ENCODE assay signal across 29 cellular contexts in the genomic region with DNA sequence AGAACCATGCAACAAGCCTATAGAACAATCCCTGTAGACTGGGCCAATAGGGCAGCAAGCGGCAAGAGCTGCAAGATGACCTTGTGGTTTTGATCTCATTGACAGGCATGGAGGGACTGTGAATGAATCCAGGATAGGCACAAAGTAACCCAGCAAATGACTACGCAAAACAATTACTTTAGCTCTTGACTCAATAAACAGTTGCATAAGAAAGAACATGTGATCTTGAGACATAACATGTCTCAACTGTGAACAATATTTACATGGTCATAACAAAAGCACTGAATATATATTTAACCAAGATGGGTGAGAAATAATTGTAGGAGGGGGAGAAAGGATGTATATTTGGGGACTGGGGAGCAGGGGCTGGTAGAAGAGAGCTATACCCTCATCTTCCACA.
A peak's percentile ranks its signal among the peaks of the same experiment; 100 is the strongest.
DNase-seq lines count a peak whose midpoint lies in the region; ATAC-seq, FAIRE-seq and TF ChIP-seq lines count a peak whose summit lies in the region.
"Had no signal": no experiment of that assay in that cellular context is flagged by ENCODE, and none has a peak within 500 bp of the region (broad histone marks: within the 10 kb centered on the region; RNA-seq: fewer than 3 reads in every experiment).

No MANE protein-coding gene starts in this region.

- intact Hi-C loops in esophagus muscularis mucosa (cut with DNase I): no loop called here

- no peak overlapping the region for H2BK12ac ChIP-seq in H9 (ENCODE audit: insufficient read length, low read depth, low read length)

- no peaks in the 10 kb centered on the region; a peak in 1 of 5 replicates for H3K9me3 Mint-ChIP-seq in H9
- H3K9me3 Mint-ChIP-seq in stimulated activated memory B cell treated with anti-CD40 and anti-IgM and Interleukin-4, amounts not matched to agents 10 μg/mL and 1 μg/mL and 100 μg/mL, for 72 hours: peaks cover 5% of the 10 kb centered on the region

- H2BK120ac ChIP-seq in H9 (ENCODE audit: low read depth, low read length, poor library complexity, severe bottlenecking): peak overlapping the region; percentile 48

- H3K4me1 ChIP-seq in H9 (ENCODE audit: insufficient read depth, low read length) (peaks cover 6% of the 10 kb centered on the region; the same call in 1 of the 2 replicates), esophagus muscularis mucosa (no peaks in the 10 kb centered on the region), keratinocyte (ENCODE audit: control insufficient read depth, extremely low read depth, insufficient read depth, low read length) (no peaks in the 10 kb centered on the region)
- H3K4me1 ChIP-seq: A549 had no signal

- no peak overlapping the region for H3T11ph ChIP-seq in H9 (ENCODE audit: low read length)

- H3K4me1 Mint-ChIP-seq in H9: 0 out of 4 replicates have a peak, but pooled peaks cover 0 to 2% of the 10 kb centered on the region in 2 experiments
- H3K4me1 Mint-ChIP-seq in stimulated activated memory B cell treated with anti-CD40 and anti-IgM and Interleukin-4, amounts not matched to agents 10 μg/mL and 1 μg/mL and 100 μg/mL, for 72 hours: no peaks in the 10 kb centered on the region

- no peaks in the 10 kb centered on the region for H3K79me2 ChIP-seq in H9 (ENCODE audit: insufficient read depth, low read length)
- H3K79me2 ChIP-seq in keratinocyte (ENCODE audit: control insufficient read depth, insufficient read depth, low read length): no peaks in the 10 kb centered on the region

- no peak overlapping the region for H3K4me3 Mint-ChIP-seq in H9
- H3K4me3 Mint-ChIP-seq in stimulated activated memory B cell treated with anti-CD40 and anti-IgM and Interleukin-4, amounts not matched to agents 10 μg/mL and 1 μg/mL and 100 μg/mL, for 72 hours: no peak overlapping the region
- H3K4me3 Mint-ChIP-seq: CD4-positive, alpha-beta T cell had no signal

- H3K79me1 ChIP-seq in H9 (ENCODE audit: insufficient read depth, low read depth, low read length, poor library complexity, severe bottlenecking): no peaks in the 10 kb centered on the region

- H4K91ac ChIP-seq in H9 (ENCODE audit: insufficient read length, low read depth, low read length): no peak overlapping the region

- H3K27ac Mint-ChIP-seq in H9: no peak overlapping the region
- H3K27ac Mint-ChIP-seq in stimulated activated memory B cell treated with anti-CD40 and anti-IgM and Interleukin-4, amounts not matched to agents 10 μg/mL and 1 μg/mL and 100 μg/mL, for 72 hours: no peak overlapping the region
- H3K27ac Mint-ChIP-seq: CD4-positive, alpha-beta T cell had no signal

- no peaks in the 10 kb centered on the region for H3K9me1 ChIP-seq in keratinocyte (ENCODE audit: control insufficient read depth, extremely low read depth, insufficient read depth, low read length)

- no peak overlapping the region for H2BK5ac ChIP-seq in H9 (ENCODE audit: insufficient read length, low read length)

- DNase-seq in H9 (no peak), amniotic epithelial cell (ENCODE audit: low read depth) (peak; percentile 52), esophagus muscularis mucosa (ENCODE audit: extremely low spot score) (peak; percentile 14), keratinocyte (ENCODE audit: low read depth, low spot score) (no peak), SHP77 (lab: John Stamatoyannopoulos, UW) (no peak)
- DNase-seq: AML-193; CD4-positive, alpha-beta T cell; COR-L47; EL; GF-D8; GOT3; Karpas-422; NCI-H1092 treated with DMSO at 0.1 percent for 48 hours; NCI-H1436; NCI-H187 treated with DMSO at 0.1 percent for 48 hours; NCI-H2171 treated with DMSO at 0.1 percent for 48 hours; NCI-H345; NCI-H510A treated with DMSO at 0.1 percent for 48 hours; NCI-H774; PC-9; SHP77 treated with DMSO at 0.1 percent for 48 hours had no signal

- no peak overlapping the region for H2AFZ ChIP-seq in H9 (ENCODE audit: low read length)
- no peak overlapping the region for H2AFZ ChIP-seq in keratinocyte (ENCODE audit: control insufficient read depth, low read length)
- H2AFZ ChIP-seq: PC-9 had no signal

- H3K27ac ChIP-seq in H9 (ENCODE audit: insufficient read length, low read depth, low read length): no peak overlapping the region
- H3K27ac ChIP-seq in esophagus muscularis mucosa (replicated peaks in 1 of 4): no peak overlapping the region
- H3K27ac ChIP-seq in keratinocyte (ENCODE audit: control insufficient read depth, insufficient read depth, low read length): no peak overlapping the region
- H3K27ac ChIP-seq: A549; BLaER1 treated with 17β-estradiol and CSF1 and Interleukin-3, amounts not matched to agents 10 nM and 100 nM; HL-60; PC-9; RWPE1 had no signal

- H2BK20ac ChIP-seq in H9 (ENCODE audit: low read depth, low read length, poor library complexity, severe bottlenecking): no peak overlapping the region

- no peaks in the 10 kb centered on the region for H3K9me3 ChIP-seq in H9 (ENCODE audit: control insufficient read depth, low read depth, low read length)
- no peaks in the 10 kb centered on the region for H3K9me3 ChIP-seq in esophagus muscularis mucosa
- no peaks in the 10 kb centered on the region for H3K9me3 ChIP-seq in keratinocyte (ENCODE audit: control insufficient read depth, low read depth, low read length)
- H3K9me3 ChIP-seq: A549; BLaER1 treated with 17β-estradiol and CSF1 and Interleukin-3, amounts not matched to agents 10 nM and 100 nM had no signal

- H3K36me3 Mint-ChIP-seq in H9 (ENCODE audit: insufficient read depth in 1 of 3, low read depth in 3 of 3): no peaks in the 10 kb centered on the region
- no peaks in the 10 kb centered on the region for H3K36me3 Mint-ChIP-seq in stimulated activated memory B cell treated with anti-CD40 and anti-IgM and Interleukin-4, amounts not matched to agents 10 μg/mL and 1 μg/mL and 100 μg/mL, for 72 hours

- dilution Hi-C loops in keratinocyte (cut with MboI; ENCODE audit: extremely low pct_ligation_motif_present, low sequenced_read_pairs): no loop called here

- H3K9ac ChIP-seq in H9 (ENCODE audit: extremely low read depth, insufficient read length, low read length): no peak overlapping the region
- H3K9ac ChIP-seq in keratinocyte (ENCODE audit: control insufficient read depth, extremely low read depth, insufficient read depth, low read length): no peak overlapping the region
- H3K9ac ChIP-seq: BLaER1 treated with 17β-estradiol and CSF1 and Interleukin-3, amounts not matched to agents 10 nM and 100 nM had no signal

- H3K23me2 ChIP-seq in H9 (ENCODE audit: insufficient read length, low read depth, low read length, poor library complexity, severe bottlenecking): no peaks in the 10 kb centered on the region

- TF ChIP-seq POLR2A in esophagus muscularis mucosa (IDR thresholded peaks at IDR 0.05; ENCODE audit: low read depth): no peak

- H3K23ac ChIP-seq in H9 (ENCODE audit: insufficient read length, low read depth, low read length): no peak overlapping the region

- H3K14ac ChIP-seq in H9 (ENCODE audit: insufficient read depth, low read length): no peak overlapping the region

- H3K4me2 ChIP-seq in H9 (ENCODE audit: insufficient read depth, insufficient read length, low read length): no peak overlapping the region
- no peak overlapping the region for H3K4me2 ChIP-seq in keratinocyte (ENCODE audit: control insufficient read depth, extremely low read depth, insufficient read depth, low read depth, low read length)
- H3K4me2 ChIP-seq: A549; BLaER1 treated with 17β-estradiol and CSF1 and Interleukin-3, amounts not matched to agents 10 nM and 100 nM; PC-9 had no signal

- no peaks in the 10 kb centered on the region for H3K27me3 ChIP-seq in H9 (ENCODE audit: insufficient read depth, low read length)
- no peaks in the 10 kb centered on the region for H3K27me3 ChIP-seq in esophagus muscularis mucosa
- no peaks in the 10 kb centered on the region for H3K27me3 ChIP-seq in keratinocyte (ENCODE audit: control insufficient read depth, extremely low read depth, insufficient read depth, low read length)
- H3K27me3 ChIP-seq: BLaER1 treated with 17β-estradiol and CSF1 and Interleukin-3, amounts not matched to agents 10 nM and 100 nM had no signal

- no peak for TF ChIP-seq CTCF in H9 (conservative IDR thresholded peaks at IDR 0.05)
- TF ChIP-seq CTCF in esophagus muscularis mucosa (IDR thresholded peaks at IDR 0.05): no peak
- TF ChIP-seq CTCF in keratinocyte (optimal IDR thresholded peaks at IDR 0.05 in 1 of 3, IDR thresholded peaks at IDR 0.05 in 1 of 3, conservative IDR thresholded peaks at IDR 0.05 in 1 of 3; ENCODE audit: extremely low read depth in 1 of 3, insufficient read depth in 2 of 3, low read length in 3 of 3): no peak

- H3K27me3 Mint-ChIP-seq in H9 (ENCODE audit: low read depth): no peaks in the 10 kb centered on the region
- H3K27me3 Mint-ChIP-seq in stimulated activated memory B cell treated with anti-CD40 and anti-IgM and Interleukin-4, amounts not matched to agents 10 μg/mL and 1 μg/mL and 100 μg/mL, for 72 hours: no peaks in the 10 kb centered on the region
- H3K27me3 Mint-ChIP-seq: CD4-positive, alpha-beta T cell had no signal

- TF ChIP-seq EP300 in esophagus muscularis mucosa (IDR thresholded peaks at IDR 0.05): no peak

- no peak overlapping the region for H3K18ac ChIP-seq in H9 (ENCODE audit: insufficient read length, low read depth, low read length)

- no peaks in the 10 kb centered on the region for H3K36me3 ChIP-seq in esophagus muscularis mucosa
- no peaks in the 10 kb centered on the region for H3K36me3 ChIP-seq in keratinocyte (ENCODE audit: control insufficient read depth in 2 of 2, extremely low read depth in 1 of 2, insufficient read depth in 2 of 2, low read length in 2 of 2)
- H3K36me3 ChIP-seq: BLaER1 treated with 17β-estradiol and CSF1 and Interleukin-3, amounts not matched to agents 10 nM and 100 nM had no signal

- WGBS in H9 (ENCODE audit: extremely low coverage, insufficient read length, low lambda C conversion rate): no CpG with 5 or more reads among the region's 2 CpGs
- whole genome bisulfite sequencing in esophagus muscularis mucosa: 97% methylated on average over 2 of the region's 2 CpGs

- H4K8ac ChIP-seq in H9 (replicated peaks; ENCODE audit: insufficient read length, low read depth, low read length): no peak overlapping the region

- no peak overlapping the region for H2BK15ac ChIP-seq in H9 (ENCODE audit: low read depth, low read length)

- no peak overlapping the region for H3K4me3 ChIP-seq in esophagus muscularis mucosa
- H3K4me3 ChIP-seq in keratinocyte (ENCODE audit: control insufficient read depth in 2 of 3, extremely low read depth in 1 of 3, insufficient read depth in 2 of 3, low read depth in 1 of 3, low read length in 3 of 3): no peak overlapping the region
- H3K4me3 ChIP-seq: A549; BLaER1 treated with 17β-estradiol and CSF1 and Interleukin-3, amounts not matched to agents 10 nM and 100 nM; PC-9 had no signal

- no peak for ATAC-seq in HG03039 (IDR thresholded peaks at IDR 0.05; ENCODE audit: unreplicated experiment)
- ATAC-seq in stimulated activated memory B cell treated with anti-CD40 and anti-IgM and Interleukin-4, amounts not matched to agents 10 μg/mL and 1 μg/mL and 100 μg/mL, for 72 hours: no peak
- ATAC-seq: A549, HCT116 had no signal

- H3K4ac ChIP-seq in H9 (ENCODE audit: low read depth, low read length): no peak overlapping the region

- no peak overlapping the region for H3K56ac ChIP-seq in H9 (ENCODE audit: insufficient read length, low read depth, low read length)

- H4K20me1 ChIP-seq in H9 (ENCODE audit: control insufficient read depth, insufficient read depth, insufficient read length): no peaks in the 10 kb centered on the region
- H4K20me1 ChIP-seq in keratinocyte (ENCODE audit: control insufficient read depth, extremely low read depth, insufficient read depth, low read length): no peaks in the 10 kb centered on the region
- H4K20me1 ChIP-seq: BLaER1 treated with 17β-estradiol and CSF1 and Interleukin-3, amounts not matched to agents 10 nM and 100 nM had no signal

- peak; percentile 17 for FAIRE-seq in keratinocyte (lab: Jason Lieb, UNC)
- FAIRE-seq: A549, GM12891 had no signal

- no peak overlapping the region for H2AK5ac ChIP-seq in H9 (ENCODE audit: insufficient read length, low read length)

- no peak overlapping the region for H4K5ac ChIP-seq in H9 (ENCODE audit: insufficient read length, low read depth, low read length)

Comparison
In these comparisons a context has a peak if more than half of its experiments do, and no peak if none do; other contexts are left out.
1. DNase-seq: peak in amniotic epithelial cell (single experiment) and esophagus muscularis mucosa (single experiment); none in H9 (single experiment), keratinocyte (single experiment) and SHP77 (0 of 2).